In genomic region chr19:5292453-5292842, GRCh38 we compare ENCODE assay signal across 8 cellular contexts.
A peak's percentile ranks its signal among the peaks of the same experiment; 100 is the strongest.
DNase-seq lines count a peak whose midpoint lies in the region; ATAC-seq lines count a peak whose summit lies in the region.

No MANE protein-coding gene starts in this region.

- DNase-seq in NCI-H2171 treated with DMSO at 0.1 percent for 48 hours (lab: John Stamatoyannopoulos, UW) (peak; percentile 51), NCI-H2171 (lab: John Stamatoyannopoulos, UW) (no peak), head of caudate nucleus (peak in 34 of 42 donors; percentile 45 to 86 (median 70)), retina (peak; percentile 36), NCI-H510A (lab: John Stamatoyannopoulos, UW) (no peak)
- peak; percentile 47 for DNase-seq in activated T-cell treated with anti-CD3 and anti-CD28 coated beads, Interleukin-2, amount 50 U/mL, for 1 hour

- no peak for ATAC-seq in GM21447 (IDR thresholded peaks at IDR 0.05; ENCODE audit: unreplicated experiment)
- no peak for ATAC-seq in GM21825 (IDR thresholded peaks at IDR 0.05; ENCODE audit: unreplicated experiment)

- intact Hi-C loops in head of caudate nucleus (cut with DNase I) = no loop called here

Comparison
In these comparisons a context has a peak if more than half of its experiments do, and no peak if none do; other contexts are left out.
1. DNase-seq: peak in NCI-H2171 treated with DMSO at 0.1 percent for 48 hours (single experiment), activated T-cell treated with anti-CD3 and anti-CD28 coated beads, Interleukin-2, amount 50 U/mL, for 1 hour (single experiment), head of caudate nucleus (34 of 42) and retina (single experiment); none in NCI-H2171 (single experiment) and NCI-H510A (single experiment).